Comparison of ENCODE assay signal across 21 cellular contexts in genomic region chr1:22263359-22263758, GRCh38.
A peak's percentile ranks its signal among the peaks of the same experiment; 100 is the strongest.
DNase-seq lines count a peak whose midpoint lies in the region; ATAC-seq lines count a peak whose summit lies in the region.
"Had no signal": no experiment of that assay in that cellular context is flagged by ENCODE, and none has a peak within 500 bp of the region (broad histone marks: within the 10 kb centered on the region; RNA-seq: fewer than 3 reads in every experiment).

No MANE protein-coding gene starts in this region.

- no peak overlapping the region for H3K4ac ChIP-seq in neuronal stem cell (ENCODE audit: low read length)

- H3K23ac ChIP-seq in neuronal stem cell (ENCODE audit: low read depth, low read length, poor library complexity): no peak overlapping the region

- no peak overlapping the region for H3K27ac ChIP-seq in BLaER1 treated with 17β-estradiol and CSF1 and Interleukin-3, amounts not matched to agents 10 nM and 100 nM
- no peak overlapping the region for H3K27ac ChIP-seq in neuronal stem cell (replicated peaks; ENCODE audit: low read length)
- H3K27ac ChIP-seq: RWPE1, SK-N-MC had no signal

- H3K18ac ChIP-seq in neuronal stem cell (ENCODE audit: low read length): peak overlapping the region; percentile 33

- H4K8ac ChIP-seq in neuronal stem cell (ENCODE audit: low read depth, low read length): no peak overlapping the region

- H2AK5ac ChIP-seq in neuronal stem cell (ENCODE audit: low read depth, low read length): peak overlapping the region; percentile 29

- no peak overlapping the region for H3K4me3 ChIP-seq in BLaER1 treated with 17β-estradiol and CSF1 and Interleukin-3, amounts not matched to agents 10 nM and 100 nM
- no peak overlapping the region for H3K4me3 ChIP-seq in neuronal stem cell (ENCODE audit: low read length in 2 of 2)
- H3K4me3 ChIP-seq: K562, MG63, SK-N-MC had no signal

- peak overlapping the region; percentile 42 for H3K14ac ChIP-seq in neuronal stem cell (ENCODE audit: low read length)

- WGBS in neuronal stem cell (ENCODE audit: extremely low coverage in 2 of 2, insufficient read length in 2 of 2, insufficient replicate concordance in 1 of 2), 2 donors: no CpG with 5 or more reads among the region's 10 CpGs

- H2BK12ac ChIP-seq in neuronal stem cell (ENCODE audit: low read length): no peak overlapping the region

- no peaks in the 10 kb centered on the region for H3K36me3 ChIP-seq in BLaER1 treated with 17β-estradiol and CSF1 and Interleukin-3, amounts not matched to agents 10 nM and 100 nM
- no peaks in the 10 kb centered on the region for H3K36me3 ChIP-seq in neuronal stem cell (replicated peaks in 1 of 2; ENCODE audit: control insufficient read depth in 2 of 2, insufficient read depth in 2 of 2, low read length in 2 of 2)
- H3K36me3 ChIP-seq: MG63 had no signal

- DNase-seq in DMS53 (lab: John Stamatoyannopoulos, UW) (peak; percentile 42), DMS53 treated with DMSO at 0.1 percent for 48 hours (lab: John Stamatoyannopoulos, UW; ENCODE audit: unreplicated experiment) (no peak), NCI-H69 (lab: John Stamatoyannopoulos, UW) (peak; percentile 11), neuronal stem cell (ENCODE audit: low spot score) (no peak), ureter (ENCODE audit: low spot score) (no peak)
- DNase-seq: 8988T, AML-193, EL, GF-D8, MG63, NCI-H187 treated with DMSO at 0.1 percent for 48 hours, NCI-H2107, NCI-H345, SW 1271, T-helper 17 cell had no signal

- no peak overlapping the region for H2BK5ac ChIP-seq in neuronal stem cell (ENCODE audit: low read length)

- no peak overlapping the region for H3K9ac ChIP-seq in BLaER1 treated with 17β-estradiol and CSF1 and Interleukin-3, amounts not matched to agents 10 nM and 100 nM
- no peak overlapping the region for H3K9ac ChIP-seq in neuronal stem cell (ENCODE audit: low read depth, low read length, poor library complexity)

- no peak overlapping the region for H2BK120ac ChIP-seq in neuronal stem cell (ENCODE audit: low read depth, low read length)

- H3K9me3 ChIP-seq in BLaER1 treated with 17β-estradiol and CSF1 and Interleukin-3, amounts not matched to agents 10 nM and 100 nM (replicated peaks in 1 of 11): no peaks in the 10 kb centered on the region
- H3K9me3 ChIP-seq in neuronal stem cell (replicated peaks in 1 of 2; ENCODE audit: control insufficient read depth in 2 of 2, insufficient read depth in 1 of 2, low read depth in 1 of 2, low read length in 2 of 2): no peaks in the 10 kb centered on the region
- H3K9me3 ChIP-seq: MG63 had no signal

- no peak overlapping the region for H2BK15ac ChIP-seq in neuronal stem cell (ENCODE audit: low read length)

- H3K4me2 ChIP-seq in BLaER1 treated with 17β-estradiol and CSF1 and Interleukin-3, amounts not matched to agents 10 nM and 100 nM: peak overlapping the region in 8 of 11 experiments; percentile 34 to 84 (median 75); a peak in 16 of 22 replicates
- H3K4me2 ChIP-seq in neuronal stem cell (ENCODE audit: insufficient read depth, low read length, poor library complexity, severe bottlenecking): no peak overlapping the region

- H2AFZ ChIP-seq in neuronal stem cell (ENCODE audit: low read length): no peak overlapping the region

- no peaks in the 10 kb centered on the region for H3K79me1 ChIP-seq in neuronal stem cell (ENCODE audit: low read depth, low read length)

- H4K20me1 ChIP-seq in BLaER1 treated with 17β-estradiol and CSF1 and Interleukin-3, amounts not matched to agents 10 nM and 100 nM: peaks cover 0 to 4% (median 0%) of the 10 kb centered on the region in 11 experiments; a peak in 6 of 22 replicates

- H3K27me3 ChIP-seq in BLaER1 treated with 17β-estradiol and CSF1 and Interleukin-3, amounts not matched to agents 10 nM and 100 nM: no peaks in the 10 kb centered on the region
- peaks cover 0 to 66% (median 28%) of the 10 kb centered on the region in 3 experiments for H3K27me3 ChIP-seq in neuronal stem cell (ENCODE audit: control insufficient read depth in 3 of 3, insufficient read depth in 3 of 3, low read depth in 1 of 3, low read length in 3 of 3)
- H3K27me3 ChIP-seq: MG63 had no signal

- H4K91ac ChIP-seq in neuronal stem cell (ENCODE audit: low read depth, low read length, poor library complexity): no peak overlapping the region

- ATAC-seq in HG02852 (IDR thresholded peaks at IDR 0.05; ENCODE audit: unreplicated experiment): no peak
- ATAC-seq: HepG2, K562, T-helper 17 cell had no signal

- peaks cover 0 to 41% (median 37%) of the 10 kb centered on the region in 10 experiments; a peak in 17 of 20 replicates for H3K4me1 ChIP-seq in BLaER1 treated with 17β-estradiol and CSF1 and Interleukin-3, amounts not matched to agents 10 nM and 100 nM
- peaks cover 1 to 18% of the 10 kb centered on the region in 2 donors for H3K4me1 ChIP-seq in neuronal stem cell (ENCODE audit: control insufficient read depth in 2 of 2, insufficient read depth in 1 of 2, low read depth in 1 of 2, low read length in 2 of 2)

Comparison
In these comparisons a context has a peak if more than half of its experiments do, and no peak if none do; other contexts are left out.
1. DNase-seq: peak in DMS53 (single experiment) and NCI-H69 (single experiment); none in DMS53 treated with DMSO at 0.1 percent for 48 hours (single experiment), neuronal stem cell (single experiment) and ureter (single experiment).